Comparison of ENCODE assay signal across 18 cellular contexts in the genomic region with DNA sequence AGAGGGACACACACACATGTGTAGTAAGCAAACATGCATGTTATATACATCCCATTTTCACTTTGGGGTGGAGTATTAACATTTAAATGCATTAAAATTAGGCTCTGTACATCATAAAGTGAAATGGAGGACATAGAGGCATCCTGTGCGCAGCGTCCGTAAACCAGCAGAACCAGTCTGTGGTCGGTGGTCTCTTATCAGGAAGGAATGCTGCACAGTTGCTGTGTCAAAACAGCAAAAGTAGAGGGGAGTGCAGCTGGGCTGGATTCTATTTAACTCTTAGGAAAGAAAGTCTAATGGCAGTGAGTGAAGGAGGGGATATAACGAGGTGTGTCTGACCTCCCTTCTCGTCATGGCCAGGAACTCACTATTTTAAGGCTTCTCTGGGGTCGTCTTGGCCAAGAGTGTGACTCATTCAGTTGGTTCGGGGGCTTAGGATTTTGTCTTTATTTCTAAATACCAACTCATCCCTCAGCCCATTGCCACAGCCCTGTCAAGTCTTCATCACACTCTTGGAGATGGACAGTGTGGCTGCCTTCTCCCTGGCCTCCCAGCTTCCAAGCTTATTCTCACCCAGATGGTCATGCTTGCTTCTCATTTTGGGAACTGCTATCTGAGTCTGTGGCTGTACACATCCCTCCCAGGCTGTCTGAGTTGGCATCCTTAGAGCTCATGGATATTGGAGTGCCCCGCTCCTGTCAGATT. TPM values are rescaled to one million over a fixed set of nuclear protein-coding genes. Genes with fewer than 3 reads are reported as not detected.
A peak's percentile ranks its signal among the peaks of the same experiment; 100 is the strongest.
DNase-seq lines count a peak whose midpoint lies in the region; ATAC-seq and TF ChIP-seq lines count a peak whose summit lies in the region.
"Had no signal": no experiment of that assay in that cellular context is flagged by ENCODE, and none has a peak within 500 bp of the region (broad histone marks: within the 10 kb centered on the region; RNA-seq: fewer than 3 reads in every experiment).

No MANE protein-coding gene starts in this region.

- peaks cover 24% of the 10 kb centered on the region for H3K4me1 ChIP-seq in BLaER1
- no peaks in the 10 kb centered on the region for H3K4me1 ChIP-seq in CD4-positive, alpha-beta memory T cell (ENCODE audit: insufficient read depth, low read length)
- no peaks in the 10 kb centered on the region for H3K4me1 ChIP-seq in upper lobe of right lung

- H3K27me3 Mint-ChIP-seq in endothelial cell (ENCODE audit: unreplicated experiment) (peaks cover 8% of the 10 kb centered on the region), progenitor cell of endocrine pancreas (peaks cover 9% of the 10 kb centered on the region)
- H3K27me3 Mint-ChIP-seq in stimulated activated naive B cell treated with anti-CD40 and anti-IgM and Interleukin-4, amounts not matched to agents 10 μg/mL and 1 μg/mL and 100 μg/mL, for 72 hours, result peaks cover 0 to 22% of the 10 kb centered on the region in 2 donors
- peaks cover 3 to 9% of the 10 kb centered on the region in 2 donors for H3K27me3 Mint-ChIP-seq in CD4-positive, alpha-beta memory T cell

- peak overlapping the region; percentile 50; the same call in 1 of the 2 replicates for H3K4me2 ChIP-seq in BLaER1

- ATAC-seq in stimulated activated naive B cell treated with anti-CD40 and anti-IgM and Interleukin-4, amounts not matched to agents 10 μg/mL and 1 μg/mL and 100 μg/mL, for 72 hours (replicated peaks), result no peak
- no peak for ATAC-seq in HG03457 (IDR thresholded peaks at IDR 0.05; ENCODE audit: unreplicated experiment)
- ATAC-seq in upper lobe of right lung, result no peak
- ATAC-seq: CD8-positive, alpha-beta T cell; HCT116 had no signal

- H3K9me3 Mint-ChIP-seq in endothelial cell (ENCODE audit: unreplicated experiment) (no peaks in the 10 kb centered on the region), progenitor cell of endocrine pancreas (ENCODE audit: low read depth) (no peaks in the 10 kb centered on the region)
- H3K9me3 Mint-ChIP-seq in stimulated activated naive B cell treated with anti-CD40 and anti-IgM and Interleukin-4, amounts not matched to agents 10 μg/mL and 1 μg/mL and 100 μg/mL, for 72 hours, result no peaks in the 10 kb centered on the region
- no peaks in the 10 kb centered on the region for H3K9me3 Mint-ChIP-seq in CD4-positive, alpha-beta memory T cell
- H3K9me3 Mint-ChIP-seq: CD8-positive, alpha-beta T cell; IgD-negative memory B cell had no signal

- TF ChIP-seq CTCF in endothelial cell (IDR thresholded peaks at IDR 0.05; ENCODE audit: unreplicated experiment) (no peak), progenitor cell of endocrine pancreas (IDR thresholded peaks at IDR 0.05; ENCODE audit: unreplicated experiment) (no peak), upper lobe of right lung (IDR thresholded peaks at IDR 0.05) (no peak)

- H3K27ac Mint-ChIP-seq in endothelial cell (ENCODE audit: unreplicated experiment) (peak overlapping the region; percentile 43), progenitor cell of endocrine pancreas (peak overlapping the region; percentile 1)
- H3K27ac Mint-ChIP-seq in stimulated activated naive B cell treated with anti-CD40 and anti-IgM and Interleukin-4, amounts not matched to agents 10 μg/mL and 1 μg/mL and 100 μg/mL, for 72 hours, result no peak overlapping the region
- no peak overlapping the region for H3K27ac Mint-ChIP-seq in CD4-positive, alpha-beta memory T cell
- H3K27ac Mint-ChIP-seq: CD8-positive, alpha-beta T cell; IgD-negative memory B cell had no signal

- POLR2A ChIA-PET in CD4-positive, alpha-beta memory T cell (lab: Charles Lee; ENCODE audit: partially characterized antibody), result no interaction called here

- H3K36me3 Mint-ChIP-seq in endothelial cell (ENCODE audit: low read depth, unreplicated experiment), result no peaks in the 10 kb centered on the region
- H3K36me3 Mint-ChIP-seq in progenitor cell of endocrine pancreas (ENCODE audit: insufficient read depth), result no peaks in the 10 kb centered on the region
- no peaks in the 10 kb centered on the region for H3K36me3 Mint-ChIP-seq in stimulated activated naive B cell treated with anti-CD40 and anti-IgM and Interleukin-4, amounts not matched to agents 10 μg/mL and 1 μg/mL and 100 μg/mL, for 72 hours
- no peaks in the 10 kb centered on the region for H3K36me3 Mint-ChIP-seq in CD4-positive, alpha-beta memory T cell
- H3K36me3 Mint-ChIP-seq: CD8-positive, alpha-beta T cell; IgD-negative memory B cell had no signal

- no peak overlapping the region for H3K9ac ChIP-seq in BLaER1

- CTCF ChIA-PET in CD4-positive, alpha-beta memory T cell (lab: Charles Lee; ENCODE audit: partially characterized antibody), result interaction anchor here (1.4 kb wide), 1 partner anchor 33 kb away, joined by 3 read pairs; no protein-coding TSS in a partner anchor

- H3K27ac ChIP-seq in BLaER1 (no peak overlapping the region), upper lobe of right lung (no peak overlapping the region)
- H3K27ac ChIP-seq in CD4-positive, alpha-beta memory T cell (ENCODE audit: low read depth, low read length), result no peak overlapping the region
- H3K27ac ChIP-seq: C4-2B had no signal

- H3K4me3 Mint-ChIP-seq in endothelial cell (ENCODE audit: unreplicated experiment) (no peak overlapping the region), progenitor cell of endocrine pancreas (ENCODE audit: low read depth) (no peak overlapping the region)
- H3K4me3 Mint-ChIP-seq in stimulated activated naive B cell treated with anti-CD40 and anti-IgM and Interleukin-4, amounts not matched to agents 10 μg/mL and 1 μg/mL and 100 μg/mL, for 72 hours, result no peak overlapping the region
- H3K4me3 Mint-ChIP-seq in CD4-positive, alpha-beta memory T cell, result no peak overlapping the region
- H3K4me3 Mint-ChIP-seq: CD8-positive, alpha-beta T cell; IgD-negative memory B cell had no signal

- H3K9me3 ChIP-seq in BLaER1 (no peaks in the 10 kb centered on the region), upper lobe of right lung (no peaks in the 10 kb centered on the region)
- H3K9me3 ChIP-seq in CD4-positive, alpha-beta memory T cell (ENCODE audit: control insufficient read depth in 1 of 2, low read length in 2 of 2), result no peaks in the 10 kb centered on the region

- H4K20me1 ChIP-seq in BLaER1, result no peaks in the 10 kb centered on the region

- intact Hi-C loops in CD4-positive, alpha-beta memory T cell (cut with micrococcal nuclease), result no loop called here
- intact Hi-C loops in upper lobe of right lung (cut with DNase I), result no loop called here

- H3K4me3 ChIP-seq in BLaER1, result no peak overlapping the region
- no peak overlapping the region for H3K4me3 ChIP-seq in CD4-positive, alpha-beta memory T cell (ENCODE audit: low read length in 2 of 2)
- H3K4me3 ChIP-seq in upper lobe of right lung, result no peak overlapping the region

- DNase-seq in ELF-1 (ENCODE audit: low read depth, low spot score) (peak; percentile 43), endothelial cell (ENCODE audit: low spot score) (no peak), progenitor cell of endocrine pancreas (ENCODE audit: low spot score, unreplicated experiment) (no peak), upper lobe of right lung (no peak)
- DNase-seq in stimulated activated naive B cell treated with anti-CD40 and anti-IgM and Interleukin-4, amounts not matched to agents 10 μg/mL and 1 μg/mL and 100 μg/mL, for 72 hours, result no peak
- DNase-seq in CD4-positive, alpha-beta memory T cell, result no peak
- DNase-seq: ACHN; CD8-positive, alpha-beta T cell; COR-L47; DND-41; GF-D8 had no signal

- H3K4me1 Mint-ChIP-seq in endothelial cell (ENCODE audit: unreplicated experiment) (peaks cover 13% of the 10 kb centered on the region), progenitor cell of endocrine pancreas (ENCODE audit: low read depth) (peaks cover 18% of the 10 kb centered on the region)
- H3K4me1 Mint-ChIP-seq in stimulated activated naive B cell treated with anti-CD40 and anti-IgM and Interleukin-4, amounts not matched to agents 10 μg/mL and 1 μg/mL and 100 μg/mL, for 72 hours, result no peaks in the 10 kb centered on the region
- H3K4me1 Mint-ChIP-seq in CD4-positive, alpha-beta memory T cell, result no peaks in the 10 kb centered on the region
- H3K4me1 Mint-ChIP-seq: IgD-negative memory B cell had no signal

- H3K27me3 ChIP-seq in BLaER1 (no peaks in the 10 kb centered on the region), upper lobe of right lung (peaks cover 8% of the 10 kb centered on the region)
- no peaks in the 10 kb centered on the region for H3K27me3 ChIP-seq in CD4-positive, alpha-beta memory T cell (ENCODE audit: insufficient read depth, low read length)

- H3K36me3 ChIP-seq in BLaER1 (no peaks in the 10 kb centered on the region), upper lobe of right lung (no peaks in the 10 kb centered on the region)
- no peaks in the 10 kb centered on the region for H3K36me3 ChIP-seq in CD4-positive, alpha-beta memory T cell (ENCODE audit: insufficient read depth, low read length)

RNA-seq across cellular contexts. Expression of gene CXCL14, which starts 20.1 kb away (rescaled TPM):
- total RNA-seq in endothelial cell (ENCODE audit: unreplicated experiment) (0.13 TPM), progenitor cell of endocrine pancreas (6.1 and 10.1 TPM in 2 replicates), upper lobe of right lung (0.38 TPM)
- total RNA-seq in CD4-positive, alpha-beta memory T cell, result not detected
- polyA plus RNA-seq in CD4-positive, alpha-beta memory T cell, result not detected
- total RNA-seq: A172; CD8-positive, alpha-beta T cell; HT1080 had no signal
- polyA plus RNA-seq: IgD-negative memory B cell had no signal

Comparison
In these comparisons a context has a peak if more than half of its experiments do, and no peak if none do; other contexts are left out.
1. H3K27ac Mint-ChIP-seq: peak in endothelial cell (single experiment) and progenitor cell of endocrine pancreas (single experiment); none in stimulated activated naive B cell treated with anti-CD40 and anti-IgM and Interleukin-4, amounts not matched to agents 10 μg/mL and 1 μg/mL and 100 μg/mL, for 72 hours (single experiment) and CD4-positive, alpha-beta memory T cell (0 of 7).